1 cellular context compared by ENCODE assay signal in the genomic region with DNA sequence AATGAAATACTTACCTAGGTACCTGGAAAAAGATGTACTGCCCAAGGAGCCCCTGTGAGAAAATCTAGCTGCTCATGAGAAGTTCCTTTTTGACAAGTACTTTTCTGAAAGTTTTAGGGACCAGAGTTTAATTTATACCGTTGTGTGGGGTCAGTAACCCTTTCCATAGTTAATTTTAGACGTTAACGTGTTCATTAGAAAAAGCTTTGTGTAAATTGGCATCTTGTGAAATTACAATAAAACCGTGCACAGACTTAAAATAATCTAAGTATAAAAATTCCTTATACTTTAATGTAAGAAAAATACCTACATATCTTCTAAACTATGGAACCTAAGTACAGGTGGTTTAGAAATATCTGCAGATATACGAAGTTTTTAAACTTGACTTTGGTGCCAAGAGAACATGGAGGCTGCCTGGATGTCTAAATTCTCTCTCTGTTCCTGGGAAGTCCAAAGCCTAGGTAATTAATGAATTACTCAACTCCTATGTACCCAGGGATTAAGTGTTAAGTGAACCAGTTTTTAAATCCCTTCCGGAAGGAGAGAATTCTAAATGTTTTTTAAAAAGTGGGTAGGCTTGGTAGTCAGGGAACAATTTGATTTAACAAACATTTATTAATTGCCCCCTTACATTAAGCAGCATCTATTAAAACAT.
TF ChIP-seq lines count a peak whose summit lies in the region.

No MANE protein-coding gene starts in this region.

TF ChIP-seq in HepG2, 621 proteins besides CTCF, POLR2A, EP300 and RAD21:
- peak; percentile 92 for TF ChIP-seq PITX1 (CRISPR knock-in tag; IDR thresholded peaks at IDR 0.05)
- no peak for TF ChIP-seq ZNF335 (CRISPR knock-in tag; IDR thresholded peaks at IDR 0.05)
- TF ChIP-seq BCL6 (CRISPR knock-in tag; IDR thresholded peaks at IDR 0.05) = 0 out of 2 replicates have a peak, but pooled peaks have one; percentile 31
- TF ChIP-seq, protein P1, sequence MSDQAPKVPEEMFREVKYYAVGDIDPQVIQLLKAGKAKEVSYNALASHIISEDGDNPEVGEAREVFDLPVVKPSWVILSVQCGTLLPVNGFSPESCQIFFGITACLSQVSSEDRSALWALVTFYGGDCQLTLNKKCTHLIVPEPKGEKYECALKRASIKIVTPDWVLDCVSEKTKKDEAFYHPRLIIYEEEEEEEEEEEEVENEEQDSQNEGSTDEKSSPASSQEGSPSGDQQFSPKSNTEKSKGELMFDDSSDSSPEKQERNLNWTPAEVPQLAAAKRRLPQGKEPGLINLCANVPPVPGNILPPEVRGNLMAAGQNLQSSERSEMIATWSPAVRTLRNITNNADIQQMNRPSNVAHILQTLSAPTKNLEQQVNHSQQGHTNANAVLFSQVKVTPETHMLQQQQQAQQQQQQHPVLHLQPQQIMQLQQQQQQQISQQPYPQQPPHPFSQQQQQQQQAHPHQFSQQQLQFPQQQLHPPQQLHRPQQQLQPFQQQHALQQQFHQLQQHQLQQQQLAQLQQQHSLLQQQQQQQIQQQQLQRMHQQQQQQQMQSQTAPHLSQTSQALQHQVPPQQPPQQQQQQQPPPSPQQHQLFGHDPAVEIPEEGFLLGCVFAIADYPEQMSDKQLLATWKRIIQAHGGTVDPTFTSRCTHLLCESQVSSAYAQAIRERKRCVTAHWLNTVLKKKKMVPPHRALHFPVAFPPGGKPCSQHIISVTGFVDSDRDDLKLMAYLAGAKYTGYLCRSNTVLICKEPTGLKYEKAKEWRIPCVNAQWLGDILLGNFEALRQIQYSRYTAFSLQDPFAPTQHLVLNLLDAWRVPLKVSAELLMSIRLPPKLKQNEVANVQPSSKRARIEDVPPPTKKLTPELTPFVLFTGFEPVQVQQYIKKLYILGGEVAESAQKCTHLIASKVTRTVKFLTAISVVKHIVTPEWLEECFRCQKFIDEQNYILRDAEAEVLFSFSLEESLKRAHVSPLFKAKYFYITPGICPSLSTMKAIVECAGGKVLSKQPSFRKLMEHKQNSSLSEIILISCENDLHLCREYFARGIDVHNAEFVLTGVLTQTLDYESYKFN (CRISPR knock-in tag; conservative IDR thresholded peaks at IDR 0.05) = peak; percentile 23; the same call in 1 of the 2 replicates
- no peak for TF ChIP-seq MBNL3 (CRISPR knock-in tag; conservative IDR thresholded peaks at IDR 0.05)
- no peak for TF ChIP-seq ZFP37 (CRISPR knock-in tag; IDR thresholded peaks at IDR 0.05; ENCODE audit: borderline replicate concordance)
- TF ChIP-seq, protein P2, sequence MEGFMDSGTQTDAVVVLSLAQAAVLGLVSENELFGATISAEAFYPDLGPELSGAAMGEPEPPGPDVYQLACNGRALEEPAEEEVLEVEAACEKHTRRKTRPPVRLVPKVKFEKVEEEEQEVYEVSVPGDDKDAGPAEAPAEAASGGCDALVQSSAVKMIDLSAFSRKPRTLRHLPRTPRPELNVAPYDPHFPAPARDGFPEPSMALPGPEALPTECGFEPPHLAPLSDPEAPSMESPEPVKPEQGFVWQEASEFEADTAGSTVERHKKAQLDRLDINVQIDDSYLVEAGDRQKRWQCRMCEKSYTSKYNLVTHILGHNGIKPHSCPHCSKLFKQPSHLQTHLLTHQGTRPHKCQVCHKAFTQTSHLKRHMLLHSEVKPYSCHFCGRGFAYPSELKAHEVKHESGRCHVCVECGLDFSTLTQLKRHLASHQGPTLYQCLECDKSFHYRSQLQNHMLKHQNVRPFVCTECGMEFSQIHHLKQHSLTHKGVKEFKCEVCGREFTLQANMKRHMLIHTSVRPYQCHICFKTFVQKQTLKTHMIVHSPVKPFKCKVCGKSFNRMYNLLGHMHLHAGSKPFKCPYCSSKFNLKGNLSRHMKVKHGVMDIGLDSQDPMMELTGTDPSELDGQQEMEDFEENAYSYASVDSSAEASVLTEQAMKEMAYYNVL (CRISPR knock-in tag; IDR thresholded peaks at IDR 0.05; ENCODE audit: borderline replicate concordance) = no peak
- no peak for TF ChIP-seq RARG (CRISPR knock-in tag; IDR thresholded peaks at IDR 0.05; ENCODE audit: low read depth)
- TF ChIP-seq ZNF230 (CRISPR knock-in tag; IDR thresholded peaks at IDR 0.05) = no peak
- TF ChIP-seq ZNF792 (CRISPR knock-in tag; IDR thresholded peaks at IDR 0.05) = no peak
- TF ChIP-seq SIN3B (IDR thresholded peaks at IDR 0.05; ENCODE audit: low read length) = no peak
- TF ChIP-seq, protein P3, sequence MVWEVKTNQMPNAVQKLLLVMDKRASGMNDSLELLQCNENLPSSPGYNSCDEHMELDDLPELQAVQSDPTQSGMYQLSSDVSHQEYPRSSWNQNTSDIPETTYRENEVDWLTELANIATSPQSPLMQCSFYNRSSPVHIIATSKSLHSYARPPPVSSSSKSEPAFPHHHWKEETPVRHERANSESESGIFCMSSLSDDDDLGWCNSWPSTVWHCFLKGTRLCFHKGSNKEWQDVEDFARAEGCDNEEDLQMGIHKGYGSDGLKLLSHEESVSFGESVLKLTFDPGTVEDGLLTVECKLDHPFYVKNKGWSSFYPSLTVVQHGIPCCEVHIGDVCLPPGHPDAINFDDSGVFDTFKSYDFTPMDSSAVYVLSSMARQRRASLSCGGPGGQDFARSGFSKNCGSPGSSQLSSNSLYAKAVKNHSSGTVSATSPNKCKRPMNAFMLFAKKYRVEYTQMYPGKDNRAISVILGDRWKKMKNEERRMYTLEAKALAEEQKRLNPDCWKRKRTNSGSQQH (CRISPR knock-in tag; IDR thresholded peaks at IDR 0.05; ENCODE audit: low read depth) = no peak
- TF ChIP-seq RELA (CRISPR knock-in tag; IDR thresholded peaks at IDR 0.05) = no peak
